Comparison of ENCODE assay signal across 1 cellular context in genomic region chr14:20622816-20623291, GRCh38.
TF ChIP-seq lines count a peak whose summit lies in the region.

No MANE protein-coding gene starts in this region.

TF ChIP-seq in GM23338, 12 proteins besides CTCF, POLR2A, EP300 and RAD21 (continued from another document):
- TF ChIP-seq JUNB (IDR thresholded peaks at IDR 0.05; ENCODE audit: unreplicated experiment) (no peak), EZH2 (IDR thresholded peaks at IDR 0.05; ENCODE audit: low read depth, unreplicated experiment) (no peak), NANOG (IDR thresholded peaks at IDR 0.05; ENCODE audit: borderline replicate concordance) (no peak)
